Comparison of ENCODE assay signal across 22 cellular contexts in genomic region chr16:77424841-77425604, GRCh38. TPM values are rescaled to one million over a fixed set of nuclear protein-coding genes. Genes with fewer than 3 reads are reported as not detected.
DNase-seq lines count a peak whose midpoint lies in the region; ATAC-seq and TF ChIP-seq lines count a peak whose summit lies in the region.
"Had no signal": no experiment of that assay in that cellular context is flagged by ENCODE, and none has a peak within 500 bp of the region (broad histone marks: within the 10 kb centered on the region; RNA-seq: fewer than 3 reads in every experiment).

No MANE protein-coding gene starts in this region.

- H3K4me3 Mint-ChIP-seq in brain = peak overlapping the region in 2 of 5 experiments; percentile 53 to 54
- H3K4me3 Mint-ChIP-seq in activated CD4-positive, alpha-beta memory T cell treated with anti-CD3 and anti-CD28 coated beads for 36 hours = no peak overlapping the region
- H3K4me3 Mint-ChIP-seq: CD4-positive, alpha-beta memory T cell had no signal

- H3K27me3 Mint-ChIP-seq in brain = peaks cover 18% of the 10 kb centered on the region
- H3K27me3 Mint-ChIP-seq in activated CD4-positive, alpha-beta memory T cell treated with anti-CD3 and anti-CD28 coated beads for 36 hours = no peaks in the 10 kb centered on the region

- 77 to 84% methylated on average over 11 of the region's 11 CpGs for WGBS in body of pancreas, 2 donors

- intact Hi-C loops in activated CD4-positive, alpha-beta memory T cell treated with anti-CD3 and anti-CD28 coated beads for 36 hours (cut with micrococcal nuclease) = no loop called here
- intact Hi-C loops in body of pancreas (cut with DNase I) = no loop called here

- H3K4me3 ChIP-seq in body of pancreas = no peak overlapping the region
- H3K4me3 ChIP-seq: HAP-1 had no signal

- H3K27ac Mint-ChIP-seq in brain = peak overlapping the region in 3 of 5 experiments; percentile 9 to 81 (median 27)
- H3K27ac Mint-ChIP-seq in activated CD4-positive, alpha-beta memory T cell treated with anti-CD3 and anti-CD28 coated beads for 36 hours = no peak overlapping the region
- H3K27ac Mint-ChIP-seq: CD4-positive, alpha-beta memory T cell had no signal

- DNase-seq in M059J (ENCODE audit: low read depth) = peak; percentile 37
- peak; percentile 20 for DNase-seq in globus pallidus (ENCODE audit: low spot score)
- DNase-seq in retina = peak; percentile 76
- DNase-seq in activated CD4-positive, alpha-beta memory T cell treated with anti-CD3 and anti-CD28 coated beads for 36 hours = no peak
- no peak for DNase-seq in D341Med (ENCODE audit: low spot score)
- DNase-seq in body of pancreas = no peak
- DNase-seq: Calu3; CD4-positive, alpha-beta memory T cell; MV-4-11; NCI-H1417; NCI-H187 treated with DMSO at 0.1 percent for 48 hours; NCI-H345; NCI-H526; NK-92 treated with Interleukin-12 subunit alpha and Interleukin-12 subunit beta, amount 100 ng/mL, for 24 hours; RPMI8226 had no signal

- ATAC-seq in GM18511 (IDR thresholded peaks at IDR 0.05; ENCODE audit: unreplicated experiment) (no peak), body of pancreas (no peak)

- POLR2A ChIA-PET in activated CD4-positive, alpha-beta memory T cell treated with anti-CD3 and anti-CD28 coated beads for 36 hours (lab: Charles Lee) = no interaction called here

- no peak for TF ChIP-seq CTCF in brain (conservative IDR thresholded peaks at IDR 0.05)
- no peak for TF ChIP-seq CTCF in body of pancreas (IDR thresholded peaks at IDR 0.05)

- peaks cover 4 to 21% (median 10%) of the 10 kb centered on the region in 5 experiments for H3K9me3 Mint-ChIP-seq in brain
- no peaks in the 10 kb centered on the region for H3K9me3 Mint-ChIP-seq in activated CD4-positive, alpha-beta memory T cell treated with anti-CD3 and anti-CD28 coated beads for 36 hours

- no peaks in the 10 kb centered on the region for H3K36me3 Mint-ChIP-seq in brain
- no peaks in the 10 kb centered on the region for H3K36me3 Mint-ChIP-seq in activated CD4-positive, alpha-beta memory T cell treated with anti-CD3 and anti-CD28 coated beads for 36 hours
- H3K36me3 Mint-ChIP-seq: CD4-positive, alpha-beta memory T cell had no signal

- peaks cover 8% of the 10 kb centered on the region for H3K4me1 Mint-ChIP-seq in brain
- H3K4me1 Mint-ChIP-seq in activated CD4-positive, alpha-beta memory T cell treated with anti-CD3 and anti-CD28 coated beads for 36 hours (ENCODE audit: low read depth) = no peaks in the 10 kb centered on the region
- H3K4me1 Mint-ChIP-seq: CD4-positive, alpha-beta memory T cell had no signal

- CTCF ChIA-PET in activated CD4-positive, alpha-beta memory T cell treated with anti-CD3 and anti-CD28 coated beads for 36 hours (lab: Charles Lee) = no interaction called here

- no peaks in the 10 kb centered on the region for H3K4me1 ChIP-seq in body of pancreas
- H3K4me1 ChIP-seq: HAP-1 had no signal

- TF ChIP-seq POLR2A in body of pancreas (IDR thresholded peaks at IDR 0.05) = no peak

- no peak overlapping the region for H3K27ac ChIP-seq in body of pancreas
- H3K27ac ChIP-seq: HL-60 had no signal

- no peaks in the 10 kb centered on the region for H3K36me3 ChIP-seq in body of pancreas (replicated peaks in 1 of 2; ENCODE audit: insufficient read depth in 1 of 2, low read depth in 2 of 2)
- H3K36me3 ChIP-seq: HAP-1 had no signal

- no peaks in the 10 kb centered on the region for H3K9me3 ChIP-seq in body of pancreas
- H3K9me3 ChIP-seq: HAP-1 had no signal

- no peaks in the 10 kb centered on the region for H3K27me3 ChIP-seq in body of pancreas

RNA-seq across cellular contexts. Expression of gene ADAMTS18, which starts 9.8 kb away (rescaled TPM):
- 0.07 and 0.12 TPM in 2 replicates for total RNA-seq in M059J (2014; rRNA removed; shearing (Covaris generic))
- 3.7 TPM for polyA plus RNA-seq in brain (ENCODE audit: insufficient read depth, low read depth, low replicate concordance)
- total RNA-seq in activated CD4-positive, alpha-beta memory T cell treated with anti-CD3 and anti-CD28 coated beads for 36 hours = not detected
- total RNA-seq in body of pancreas = 1 to 10 TPM in 1 of 2 donors, under 1 TPM in 1; 0.52 to 2.6 TPM
- total RNA-seq: A172; Calu3; CD4-positive, alpha-beta memory T cell; OCI-LY7 had no signal
- polyA plus RNA-seq: BJ; CD4-positive, alpha-beta memory T cell had no signal

Comparison
In these comparisons a context has a peak if more than half of its experiments do, and no peak if none do; other contexts are left out.
1. DNase-seq: peak in M059J (single experiment), globus pallidus (single experiment) and retina (single experiment); none in activated CD4-positive, alpha-beta memory T cell treated with anti-CD3 and anti-CD28 coated beads for 36 hours (single experiment), D341Med (single experiment) and body of pancreas (0 of 4).